ENCODE assay signal across 21 cellular contexts in the genomic region with DNA sequence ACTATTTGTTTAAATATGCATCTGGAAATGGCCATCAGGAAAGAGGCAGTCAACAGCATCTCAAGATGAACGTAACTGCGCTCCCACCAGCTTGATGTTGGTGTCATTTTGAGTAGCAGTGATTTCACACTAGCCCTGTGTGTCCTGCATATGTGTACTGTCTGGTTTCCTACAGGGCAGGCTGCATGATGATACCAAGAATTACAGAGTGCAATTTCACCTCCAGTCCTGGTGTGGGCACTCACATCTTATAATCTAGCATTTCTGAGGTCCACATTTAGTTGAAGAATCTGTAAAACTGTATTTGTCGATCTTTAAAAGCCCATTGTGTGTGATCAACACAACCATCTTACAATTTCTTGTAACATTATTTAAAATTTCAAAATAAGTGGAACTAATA.
DNase-seq lines count a peak whose midpoint lies in the region; FAIRE-seq and TF ChIP-seq lines count a peak whose summit lies in the region.
"Had no signal": no experiment of that assay in that cellular context is flagged by ENCODE, and none has a peak within 500 bp of the region (broad histone marks: within the 10 kb centered on the region; RNA-seq: fewer than 3 reads in every experiment).

No MANE protein-coding gene starts in this region.

- H2BK120ac ChIP-seq in H1 (replicated peaks; ENCODE audit: low read depth, low read length) = no peak overlapping the region

- FAIRE-seq in H1 (lab: Jason Lieb, UNC) = no peak

- H3K79me1 ChIP-seq in H1 (ENCODE audit: low read depth, low read length) = no peaks in the 10 kb centered on the region

- DNase-seq in Karpas-422 (peak; percentile 47), OCI-M1 (lab: John Stamatoyannopoulos, UW) (peak; percentile 72), H1 (ENCODE audit: low read depth in 1 of 2, low spot score in 2 of 2) (no peak), HEK293T (ENCODE audit: extremely low spot score) (no peak), NCI-H2107 (lab: John Stamatoyannopoulos, UW) (no peak), NCI-H2171 (lab: John Stamatoyannopoulos, UW) (no peak)
- DNase-seq: C1 segment of cervical spinal cord; Calu3; CD8-positive, alpha-beta memory T cell; EL; GF-D8; HCEC 1CT; MM.1S; NCI-H1092; NCI-H1436; NCI-H187 treated with DMSO at 0.1 percent for 48 hours; NCI-H226; NCI-H510A treated with DMSO at 0.1 percent for 48 hours; NCI-H82 had no signal

- no peak for TF ChIP-seq POLR2A in H1 (IDR thresholded peaks at IDR 0.05; ENCODE audit: control extremely low read depth in 1 of 2, low read depth in 2 of 2, low read length in 2 of 2)

- no peak overlapping the region for H3K14ac ChIP-seq in H1 (ENCODE audit: insufficient read length)

- no peak overlapping the region for H2BK5ac ChIP-seq in H1 (ENCODE audit: low read depth, low read length)

- H4K20me1 ChIP-seq in Karpas-422 (ENCODE audit: insufficient read depth, low read depth, low read length) (no peaks in the 10 kb centered on the region), H1 (replicated peaks in 1 of 2; ENCODE audit: control insufficient read depth in 1 of 2, insufficient read depth in 2 of 2, low read length in 2 of 2) (no peaks in the 10 kb centered on the region)

- H3K9me3 ChIP-seq in Karpas-422 (ENCODE audit: low read length) = no peaks in the 10 kb centered on the region
- no peaks in the 10 kb centered on the region for H3K9me3 ChIP-seq in H1 (ENCODE audit: insufficient read depth in 2 of 2, low read depth in 1 of 2, low read length in 1 of 2)

- WGBS in H1 (ENCODE audit: extremely low coverage in 1 of 2, insufficient coverage in 1 of 2, insufficient read length in 1 of 2, insufficient replicate concordance in 2 of 2, low coverage in 1 of 2, low lambda C conversion rate in 2 of 2, missing lambda C conversion rate in 1 of 2), 2 experiments = 86% methylated on average over 3 of the region's 3 CpGs; no CpG with 5 or more reads in 1 of the 2 experiments

- H3K4me2 ChIP-seq in Karpas-422 (ENCODE audit: low read depth, low read length, poor library complexity, severe bottlenecking) (no peak overlapping the region), H1 (ENCODE audit: insufficient read depth in 1 of 2, low read depth in 2 of 2, low read length in 2 of 2) (no peak overlapping the region)
- H3K4me2 ChIP-seq: GM23338 had no signal

- TF ChIP-seq CTCF in C4-2B (conservative IDR thresholded peaks at IDR 0.05) (peak; percentile 13; the same call in 1 of the 2 replicates), H1 (IDR thresholded peaks at IDR 0.05; ENCODE audit: control extremely low read depth in 1 of 3, insufficient read depth in 1 of 3, low read depth in 1 of 3, low read length in 3 of 3) (peak in 1 of 3 experiments; percentile 25; a peak in 1 of 4 replicates)

- no peaks in the 10 kb centered on the region for H3K36me3 ChIP-seq in Karpas-422 (ENCODE audit: insufficient read depth, low read length)
- no peaks in the 10 kb centered on the region for H3K36me3 ChIP-seq in H1 (ENCODE audit: control insufficient read depth in 2 of 4, insufficient read depth in 4 of 4, low read length in 3 of 4)

- no peak overlapping the region for H3K27ac ChIP-seq in C4-2B
- no peak overlapping the region for H3K27ac ChIP-seq in Karpas-422 (ENCODE audit: low read length)
- H3K27ac ChIP-seq in H1 (ENCODE audit: low read depth, low read length) = no peak overlapping the region

- H3K4me1 ChIP-seq in Karpas-422 (ENCODE audit: low read length) = no peaks in the 10 kb centered on the region
- peaks cover 0 to 4% (median 3%) of the 10 kb centered on the region in 4 experiments; a peak in 3 of 7 replicates for H3K4me1 ChIP-seq in H1 (replicated peaks in 1 of 4; ENCODE audit: control insufficient read depth in 3 of 4, insufficient read depth in 4 of 4, low read length in 3 of 4)

- no peak for TF ChIP-seq EP300 in H1 (IDR thresholded peaks at IDR 0.05; ENCODE audit: borderline replicate concordance in 1 of 2, low read depth in 2 of 2, low read length in 2 of 2)

- H3K27me3 ChIP-seq in Karpas-422 (ENCODE audit: low read length) (no peaks in the 10 kb centered on the region), H1 (replicated peaks in 1 of 4; ENCODE audit: control insufficient read depth in 3 of 4, extremely low read depth in 1 of 4, insufficient read depth in 3 of 4, low read length in 3 of 4) (no peaks in the 10 kb centered on the region)

- H3K56ac ChIP-seq in H1 (replicated peaks; ENCODE audit: insufficient read length, low read depth, low read length) = no peak overlapping the region

- H3K9ac ChIP-seq in Karpas-422 (ENCODE audit: low read length) (no peak overlapping the region), H1 (replicated peaks in 1 of 4; ENCODE audit: extremely low read depth in 1 of 4, low read depth in 3 of 4, low read length in 3 of 4) (no peak overlapping the region)

- H3K23me2 ChIP-seq in H1 (ENCODE audit: low read depth, low read length) = no peaks in the 10 kb centered on the region

- no peak overlapping the region for H2BK20ac ChIP-seq in H1 (ENCODE audit: low read length)

- no peak overlapping the region for H4K91ac ChIP-seq in H1 (replicated peaks; ENCODE audit: insufficient read length, low read length)

- no peak overlapping the region for H2BK15ac ChIP-seq in H1 (ENCODE audit: low read length)

- no peak; a peak in 1 of 4 replicates for TF ChIP-seq RAD21 in H1 (IDR thresholded peaks at IDR 0.05 in 1 of 2, conservative IDR thresholded peaks at IDR 0.05 in 1 of 2; ENCODE audit: low read depth in 2 of 2, low read length in 2 of 2)

- CTCF ChIA-PET in H1 (lab: Charles Lee; ENCODE audit: partially characterized antibody) = interaction anchor here (0.5 to 2.2 kb wide), 8 partner anchors 7 to 882 kb away, joined by 3 to 6 read pairs (median 3); no protein-coding TSS in a partner anchor
- CTCF ChIA-PET in HEK293T (lab: Yijun Ruan, JAX) = no interaction called here

- POLR2A ChIA-PET in H1 (lab: Charles Lee; ENCODE audit: partially characterized antibody) (no interaction called here), HEK293T (lab: Yijun Ruan, JAX) (no interaction called here)

- H3K4me3 ChIP-seq in Karpas-422 (ENCODE audit: low read length) = no peak overlapping the region
- no peak overlapping the region for H3K4me3 ChIP-seq in H1 (ENCODE audit: extremely low read depth in 1 of 4, insufficient read depth in 2 of 4, low read depth in 3 of 4, low read length in 4 of 4)
- H3K4me3 ChIP-seq: GM23338 had no signal

- H3K23ac ChIP-seq in H1 (ENCODE audit: insufficient read length) = no peak overlapping the region

- H4K8ac ChIP-seq in H1 (ENCODE audit: extremely low read depth, insufficient read depth, low read length) = no peak overlapping the region

- H4K5ac ChIP-seq in H1 (ENCODE audit: insufficient read length, low read depth, low read length) = no peak overlapping the region

- H3K9me2 ChIP-seq in Karpas-422 (replicated peaks; ENCODE audit: insufficient read depth, low read length) = no peaks in the 10 kb centered on the region

- H2BK12ac ChIP-seq in H1 (ENCODE audit: low read depth, low read length) = peak overlapping the region; percentile 78; the same call in 1 of the 2 replicates

- H3K79me2 ChIP-seq in Karpas-422 (ENCODE audit: low read length) (no peaks in the 10 kb centered on the region), H1 (ENCODE audit: control insufficient read depth in 1 of 2, insufficient read depth in 2 of 2, low read length in 2 of 2) (no peaks in the 10 kb centered on the region)

- no peak overlapping the region for H3K4ac ChIP-seq in H1 (replicated peaks; ENCODE audit: insufficient read length, low read depth, low read length)

- no peak overlapping the region for H2AK5ac ChIP-seq in H1 (ENCODE audit: low read depth, low read length)

- no peak overlapping the region for H3K18ac ChIP-seq in H1 (ENCODE audit: extremely low read depth, low read length)

- no peak overlapping the region for H2AFZ ChIP-seq in Karpas-422 (ENCODE audit: low read length)
- H2AFZ ChIP-seq in H1 (ENCODE audit: low read length) = no peak overlapping the region
- H2AFZ ChIP-seq: GM23338 had no signal

TF ChIP-seq in H1, 55 proteins besides CTCF, POLR2A, EP300 and RAD21 (continues in another document):
- no peak for TF ChIP-seq KDM1A (IDR thresholded peaks at IDR 0.05; ENCODE audit: borderline replicate concordance, low read length)
- no peak for TF ChIP-seq BCL11A (IDR thresholded peaks at IDR 0.05; ENCODE audit: low read depth in 2 of 2, low read length in 2 of 2)
- no peak for TF ChIP-seq BACH1 (IDR thresholded peaks at IDR 0.05; ENCODE audit: low read length)
- no peak for TF ChIP-seq HDAC6 (IDR thresholded peaks at IDR 0.05; ENCODE audit: low read depth, low read length)
- no peak for TF ChIP-seq SIRT6 (IDR thresholded peaks at IDR 0.05; ENCODE audit: low read length)
- TF ChIP-seq CBX8 (IDR thresholded peaks at IDR 0.05; ENCODE audit: borderline replicate concordance, low read depth, low read length) = no peak
- TF ChIP-seq, protein P1, sequence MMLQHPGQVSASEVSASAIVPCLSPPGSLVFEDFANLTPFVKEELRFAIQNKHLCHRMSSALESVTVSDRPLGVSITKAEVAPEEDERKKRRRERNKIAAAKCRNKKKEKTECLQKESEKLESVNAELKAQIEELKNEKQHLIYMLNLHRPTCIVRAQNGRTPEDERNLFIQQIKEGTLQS (IDR thresholded peaks at IDR 0.05; ENCODE audit: insufficient read depth, low read depth, low read length) = no peak
- no peak for TF ChIP-seq ASH2L (IDR thresholded peaks at IDR 0.05; ENCODE audit: low read length)
- TF ChIP-seq JUND (IDR thresholded peaks at IDR 0.05; ENCODE audit: low read length) = no peak
- TF ChIP-seq KDM5A (IDR thresholded peaks at IDR 0.05; ENCODE audit: low read length) = no peak
- TF ChIP-seq SRF (IDR thresholded peaks at IDR 0.05; ENCODE audit: low read depth, low read length) = no peak

TF ChIP-seq in HEK293T, 16 proteins besides CTCF, POLR2A, EP300 and RAD21:
- TF ChIP-seq, protein P2, sequence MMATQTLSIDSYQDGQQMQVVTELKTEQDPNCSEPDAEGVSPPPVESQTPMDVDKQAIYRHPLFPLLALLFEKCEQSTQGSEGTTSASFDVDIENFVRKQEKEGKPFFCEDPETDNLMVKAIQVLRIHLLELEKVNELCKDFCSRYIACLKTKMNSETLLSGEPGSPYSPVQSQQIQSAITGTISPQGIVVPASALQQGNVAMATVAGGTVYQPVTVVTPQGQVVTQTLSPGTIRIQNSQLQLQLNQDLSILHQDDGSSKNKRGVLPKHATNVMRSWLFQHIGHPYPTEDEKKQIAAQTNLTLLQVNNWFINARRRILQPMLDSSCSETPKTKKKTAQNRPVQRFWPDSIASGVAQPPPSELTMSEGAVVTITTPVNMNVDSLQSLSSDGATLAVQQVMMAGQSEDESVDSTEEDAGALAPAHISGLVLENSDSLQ (IDR thresholded peaks at IDR 0.05) = no peak
- TF ChIP-seq ZNF384 (IDR thresholded peaks at IDR 0.05) (no peak), HDGF (IDR thresholded peaks at IDR 0.05; ENCODE audit: borderline replicate concordance) (no peak), FOXK2 (IDR thresholded peaks at IDR 0.05) (no peak), ELF4 (IDR thresholded peaks at IDR 0.05) (no peak), TARDBP (IDR thresholded peaks at IDR 0.05) (no peak)
TF ChIP-seq in HEK293T: peak in this region for 0.

Comparison
In these comparisons a context has a peak if more than half of its experiments do, and no peak if none do; other contexts are left out.
1. DNase-seq: peak in Karpas-422 (single experiment) and OCI-M1 (single experiment); none in H1 (0 of 2), HEK293T (single experiment), NCI-H2107 (single experiment) and NCI-H2171 (single experiment).